In genomic region chr19:14012378-14012915, GRCh38 we compare ENCODE assay signal across 1 cellular context.
TF ChIP-seq lines count a peak whose summit lies in the region.

No MANE protein-coding gene starts in this region.

TF ChIP-seq in GM12878, 131 proteins besides CTCF, POLR2A, EP300 and RAD21:
- TF ChIP-seq IKZF2 (IDR thresholded peaks at IDR 0.05) (0 out of 4 replicates have a peak, but pooled peaks of 1 of the 2 experiments have one; percentile 18), ATF7 (IDR thresholded peaks at IDR 0.05; ENCODE audit: low read depth) (peak; percentile 10; the same call in 1 of the 2 replicates), POU2F2 (IDR thresholded peaks at IDR 0.05; ENCODE audit: borderline replicate concordance, low read depth, low read length) (peak; percentile 39; the same call in 1 of the 3 replicates), MTA2 (IDR thresholded peaks at IDR 0.05; ENCODE audit: low read depth) (peak; percentile 23; the same call in 1 of the 2 replicates), HDGF (IDR thresholded peaks at IDR 0.05) (no peak)
TF ChIP-seq in GM12878: peak in this region for 4.
